8 cellular contexts compared by ENCODE assay signal in the genomic region with DNA sequence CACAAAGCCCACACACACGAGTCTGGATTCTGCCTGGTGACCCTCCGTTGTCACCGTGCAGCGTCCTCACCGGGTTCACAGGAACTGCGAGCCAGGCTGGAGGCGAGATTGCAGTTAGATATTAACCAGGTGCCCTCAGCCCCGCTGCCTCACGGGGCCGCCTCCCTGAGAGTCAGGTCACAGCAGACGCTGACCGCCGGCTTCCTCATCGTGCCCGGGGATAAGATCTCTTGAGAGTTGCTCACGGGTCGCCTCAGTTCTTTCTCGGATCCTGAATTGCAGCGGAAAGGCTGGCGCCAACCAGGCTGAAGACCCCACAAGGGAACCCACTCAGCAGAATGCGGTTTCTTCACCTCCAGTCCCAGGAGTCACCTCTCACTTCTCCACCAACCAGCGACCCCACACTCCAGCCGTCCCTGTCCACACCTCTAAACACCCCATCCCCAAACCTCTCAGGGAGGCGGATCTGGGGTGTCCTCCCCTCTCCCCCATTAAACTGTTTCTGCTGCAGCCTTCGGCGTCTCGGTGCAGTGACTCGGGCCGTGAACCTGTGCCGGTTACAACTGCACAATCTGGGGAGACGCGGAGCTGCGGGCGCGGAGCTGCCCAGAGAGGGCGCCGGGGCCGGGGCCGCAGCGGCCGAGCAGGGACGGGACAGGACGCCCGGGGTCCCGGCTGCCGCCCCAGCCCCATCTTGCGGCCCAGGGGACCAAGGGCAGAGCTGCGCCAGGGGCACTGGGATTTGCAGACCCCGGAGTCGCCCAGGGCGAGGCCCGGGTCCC. TPM values are rescaled to one million over a fixed set of nuclear protein-coding genes. Genes with fewer than 3 reads are reported as not detected.
DNase-seq lines count a peak whose midpoint lies in the region; ATAC-seq and TF ChIP-seq lines count a peak whose summit lies in the region.

No MANE protein-coding gene starts in this region.

- H3K27ac Mint-ChIP-seq in naive thymus-derived CD4-positive, alpha-beta T cell = peak overlapping the region; percentile 72 to 96 (median 89)

- TF ChIP-seq POLR2A in thyroid gland (IDR thresholded peaks at IDR 0.05) = peak in 1 of 2 donors; percentile 6

- peaks cover 0 to 5% (median 0%) of the 10 kb centered on the region in 11 donors for H3K9me3 Mint-ChIP-seq in naive thymus-derived CD4-positive, alpha-beta T cell

- peaks cover 13 to 36% (median 26%) of the 10 kb centered on the region in 7 donors for H3K4me1 Mint-ChIP-seq in naive thymus-derived CD4-positive, alpha-beta T cell

- H3K36me3 Mint-ChIP-seq in naive thymus-derived CD4-positive, alpha-beta T cell = peaks cover 0 to 8% (median 4%) of the 10 kb centered on the region in 5 donors

- WGBS in thyroid gland, 2 donors = 1 to 2% methylated on average over 20 to 41 of the region's 52 CpGs

- DNase-seq in NCI-H748 (lab: John Stamatoyannopoulos, UW; ENCODE audit: unreplicated experiment) (peak; percentile 39), NCI-H748 treated with DMSO at 0.1 percent for 48 hours (lab: John Stamatoyannopoulos, UW) (no peak), NCI-H2171 (lab: John Stamatoyannopoulos, UW) (peak; percentile 10), activated T-cell treated with anti-CD3 and anti-CD28 coated beads for 4 hours (peak; percentile 13), fibroblast of gingiva (ENCODE audit: low read depth) (peak; percentile 9), thyroid gland (peak; percentile 55 to 73)
- DNase-seq in naive thymus-derived CD4-positive, alpha-beta T cell = peak in 7 of 9 donors; percentile 5 to 33 (median 18)

- intact Hi-C loops in naive thymus-derived CD4-positive, alpha-beta T cell (cut with micrococcal nuclease) = loop anchor here (1.0 to 5.0 kb wide), 9 partner anchors 29 to 391 kb away; a partner anchor contains a TSS
- intact Hi-C loops in thyroid gland (cut with DNase I) = no loop called here

- no peak for TF ChIP-seq CTCF in thyroid gland (IDR thresholded peaks at IDR 0.05)

- peak overlapping the region; percentile 73 for H3K27ac ChIP-seq in naive thymus-derived CD4-positive, alpha-beta T cell (ENCODE audit: low read depth, low read length)
- H3K27ac ChIP-seq in thyroid gland = peak overlapping the region; percentile 68 to 84 (median 80)

- peak overlapping the region; percentile 75 for H3K4me3 ChIP-seq in naive thymus-derived CD4-positive, alpha-beta T cell (ENCODE audit: low read length)
- H3K4me3 ChIP-seq in thyroid gland (replicated peaks in 1 of 3) = peak overlapping the region; percentile 56 to 97 (median 66)

- H3K27me3 ChIP-seq in naive thymus-derived CD4-positive, alpha-beta T cell (ENCODE audit: control insufficient read depth in 2 of 2, insufficient read depth in 2 of 2, low read length in 2 of 2) = no peaks in the 10 kb centered on the region
- no peaks in the 10 kb centered on the region for H3K27me3 ChIP-seq in thyroid gland

- H3K9me3 ChIP-seq in naive thymus-derived CD4-positive, alpha-beta T cell (ENCODE audit: control insufficient read depth in 2 of 3, low read length in 3 of 3) = no peaks in the 10 kb centered on the region
- no peaks in the 10 kb centered on the region for H3K9me3 ChIP-seq in thyroid gland

- H3K4me1 ChIP-seq in naive thymus-derived CD4-positive, alpha-beta T cell (ENCODE audit: control insufficient read depth in 2 of 2, insufficient read depth in 2 of 2, low read length in 2 of 2) = peaks cover 0 to 11% of the 10 kb centered on the region in 2 donors
- H3K4me1 ChIP-seq in thyroid gland = peaks cover 8 to 18% of the 10 kb centered on the region in 2 donors

- CTCF ChIA-PET in naive thymus-derived CD4-positive, alpha-beta T cell (lab: Charles Lee) = no interaction called here

- no peaks in the 10 kb centered on the region for H3K36me3 ChIP-seq in naive thymus-derived CD4-positive, alpha-beta T cell (ENCODE audit: control insufficient read depth in 2 of 3, insufficient read depth in 3 of 3, low read length in 3 of 3)
- H3K36me3 ChIP-seq in thyroid gland = no peaks in the 10 kb centered on the region

- H3K4me3 Mint-ChIP-seq in naive thymus-derived CD4-positive, alpha-beta T cell = peak overlapping the region; percentile 94 to 100 (median 98)

- peak; percentile 42 for ATAC-seq in HG02642 (IDR thresholded peaks at IDR 0.05; ENCODE audit: poor library complexity, unreplicated experiment)
- ATAC-seq in naive thymus-derived CD4-positive, alpha-beta T cell = peak; percentile 53

- H3K27me3 Mint-ChIP-seq in naive thymus-derived CD4-positive, alpha-beta T cell = peaks cover 0 to 6% (median 0%) of the 10 kb centered on the region in 5 donors

- POLR2A ChIA-PET in naive thymus-derived CD4-positive, alpha-beta T cell (lab: Charles Lee) = interaction anchor here (0.6 to 1.6 kb wide), 3 partner anchors 28 to 250 kb away, joined by 3 to 7 read pairs (median 4); a partner anchor contains a TSS

RNA-seq across cellular contexts. Expression of a gene that starts 0.6 kb away (rescaled TPM):
- 1 to 10 TPM; 1.8 to 6.8 (median 2.8) TPM for total RNA-seq in naive thymus-derived CD4-positive, alpha-beta T cell
- 1 to 10 TPM; 3.7 to 3.8 TPM for polyA plus RNA-seq in naive thymus-derived CD4-positive, alpha-beta T cell
- total RNA-seq in thyroid gland = 10 to 100 TPM in 1 of 4 donors, 1 to 10 TPM in 3; 7.4 to 11.7 (median 9.1) TPM

RNA-seq across cellular contexts. Expression of a gene that starts 28.6 kb away (rescaled TPM):
- total RNA-seq in naive thymus-derived CD4-positive, alpha-beta T cell = 10 to 100 TPM in 2 of 5 experiments, 1 to 10 TPM in 3; 3.9 to 23.8 (median 7.1) TPM
- 1 to 10 TPM; 6.6 to 6.8 TPM for polyA plus RNA-seq in naive thymus-derived CD4-positive, alpha-beta T cell
- 10 to 100 TPM; 17.8 to 56.4 (median 24.2) TPM for total RNA-seq in thyroid gland
